In genomic region chr2:171142398-171142797, GRCh38 we compare ENCODE assay signal across 13 cellular contexts.
"Had no signal": no experiment of that assay in that cellular context is flagged by ENCODE, and none has a peak within 500 bp of the region (broad histone marks: within the 10 kb centered on the region; RNA-seq: fewer than 3 reads in every experiment).

No MANE protein-coding gene starts in this region.

- H3K27me3 ChIP-seq: ovary had no signal

- DNase-seq: activated CD4-positive, alpha-beta T cell treated with anti-CD3 and anti-CD28 coated beads, Interleukin-2, amount 50 U/mL, for 1 hour; activated CD4-positive, CD25-positive, alpha-beta regulatory T cell; activated naive CD4-positive, alpha-beta T cell treated with anti-CD3 and anti-CD28 coated beads for 36 hours; hippocampal formation; kidney glomerular epithelial cell; left ventricle myocardium superior; mesenchymal stem cell; ovary; stimulated activated naive CD8-positive, alpha-beta T cell treated with anti-CD3 and anti-CD28 coated beads, Interleukin-15, amount 100 ng/mL, for 72 hours had no signal

- H3K9me3 Mint-ChIP-seq: activated naive CD4-positive, alpha-beta T cell treated with anti-CD3 and anti-CD28 coated beads for 36 hours; activated T-helper 2 cell treated with anti-CD3 and anti-CD28 coated beads, Interferon-gamma antibody, Interleukin-2, Interleukin-4, amounts not matched to agents 10 μg/mL and 5 μg/mL and 100 μg/mL, durations not matched to agents 14 hours and 24 hours and 36 hours; stimulated activated naive CD8-positive, alpha-beta T cell treated with anti-CD3 and anti-CD28 coated beads, Interleukin-15, amount 100 ng/mL, for 72 hours had no signal

- H3K36me3 ChIP-seq: ovary had no signal

- ATAC-seq: esophagus mucosa; left ventricle myocardium superior; sciatic nerve; stimulated activated naive CD8-positive, alpha-beta T cell treated with anti-CD3 and anti-CD28 coated beads, Interleukin-15, amount 100 ng/mL, for 72 hours had no signal

- H3K4me3 Mint-ChIP-seq: activated naive CD4-positive, alpha-beta T cell treated with anti-CD3 and anti-CD28 coated beads for 36 hours; stimulated activated naive CD8-positive, alpha-beta T cell treated with anti-CD3 and anti-CD28 coated beads, Interleukin-15, amount 100 ng/mL, for 72 hours; type B pancreatic cell had no signal

- H3K27ac Mint-ChIP-seq: activated naive CD4-positive, alpha-beta T cell treated with anti-CD3 and anti-CD28 coated beads for 36 hours; activated T-helper 2 cell treated with anti-CD3 and anti-CD28 coated beads, Interferon-gamma antibody, Interleukin-2, Interleukin-4, amounts not matched to agents 10 μg/mL and 5 μg/mL and 100 μg/mL, durations not matched to agents 14 hours and 24 hours and 36 hours; stimulated activated naive CD8-positive, alpha-beta T cell treated with anti-CD3 and anti-CD28 coated beads, Interleukin-15, amount 100 ng/mL, for 72 hours; type B pancreatic cell had no signal

- H3K9me3 ChIP-seq: ovary had no signal

- H3K27me3 Mint-ChIP-seq: stimulated activated naive CD8-positive, alpha-beta T cell treated with anti-CD3 and anti-CD28 coated beads, Interleukin-15, amount 100 ng/mL, for 72 hours; type B pancreatic cell had no signal

- H3K4me3 ChIP-seq: ovary had no signal

- H3K27ac ChIP-seq: ovary had no signal
